In the genomic region with DNA sequence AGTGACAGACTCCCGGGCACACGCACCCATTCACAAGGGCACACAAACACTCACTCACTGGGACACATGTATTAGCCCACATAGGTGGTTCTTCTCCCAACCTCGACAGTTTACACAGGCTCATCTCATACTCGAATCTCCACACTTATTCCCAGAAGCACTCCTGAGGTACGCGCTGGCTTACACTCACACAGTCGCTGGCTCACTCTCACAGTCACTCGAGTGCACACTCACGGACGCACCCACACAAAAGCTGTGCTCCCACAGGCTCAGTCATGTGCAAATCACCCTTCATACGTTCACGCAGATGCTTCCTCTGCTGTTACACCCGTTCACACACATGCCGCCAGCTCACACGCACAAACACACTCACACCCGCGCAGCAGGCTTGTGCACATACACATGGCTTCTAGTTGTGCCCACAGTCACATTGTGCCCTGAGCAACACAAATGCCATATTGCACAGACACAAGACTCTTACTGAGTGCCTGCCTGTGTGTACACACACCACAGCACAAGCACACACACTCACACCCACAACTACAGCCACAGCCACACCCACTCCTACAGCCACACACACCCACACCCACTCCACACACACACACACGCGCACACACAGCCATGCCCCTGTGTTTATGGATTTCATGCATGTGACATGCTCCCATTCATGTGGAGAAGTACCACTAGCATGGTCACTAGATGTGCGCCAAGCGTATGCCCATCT, we compare ENCODE assay signal across 14 cellular contexts. TPM values are rescaled to one million over a fixed set of nuclear protein-coding genes. Genes with fewer than 3 reads are reported as not detected.
DNase-seq lines count a peak whose midpoint lies in the region; ATAC-seq lines count a peak whose summit lies in the region.
"Had no signal": no experiment of that assay in that cellular context is flagged by ENCODE, and none has a peak within 500 bp of the region (broad histone marks: within the 10 kb centered on the region; RNA-seq: fewer than 3 reads in every experiment).

No MANE protein-coding gene starts in this region.

- no peak for ATAC-seq in T-helper 17 cell
- no peak for ATAC-seq in stimulated activated effector memory CD8-positive, alpha-beta T cell treated with anti-CD3 and anti-CD28 coated beads, Interleukin-12 subunit alpha, Interleukin-12 subunit beta, amount 100 ng/mL, for 72 hours

- H3K4me3 Mint-ChIP-seq in activated CD4-positive, alpha-beta T cell treated with anti-CD3 and anti-CD28 coated beads, Interleukin-2, amount 10 ng/mL, durations not matched to agents 24 days and 14 days, result no peak overlapping the region
- H3K4me3 Mint-ChIP-seq in T-helper 17 cell, result peak overlapping the region; percentile 45
- H3K4me3 Mint-ChIP-seq in stimulated activated effector memory CD8-positive, alpha-beta T cell treated with anti-CD3 and anti-CD28 coated beads, Interleukin-12 subunit alpha, Interleukin-12 subunit beta, amount 100 ng/mL, for 72 hours, result peak overlapping the region; percentile 76

- peaks cover 46% of the 10 kb centered on the region for H3K4me1 Mint-ChIP-seq in activated CD4-positive, alpha-beta T cell treated with anti-CD3 and anti-CD28 coated beads, Interleukin-2, amount 10 ng/mL, durations not matched to agents 24 days and 14 days
- H3K4me1 Mint-ChIP-seq in T-helper 17 cell, result peaks cover 62% of the 10 kb centered on the region
- H3K4me1 Mint-ChIP-seq in stimulated activated effector memory CD8-positive, alpha-beta T cell treated with anti-CD3 and anti-CD28 coated beads, Interleukin-12 subunit alpha, Interleukin-12 subunit beta, amount 100 ng/mL, for 72 hours, result peaks cover 71% of the 10 kb centered on the region

- no peaks in the 10 kb centered on the region for H3K9me3 ChIP-seq in T-helper 17 cell (ENCODE audit: control insufficient read depth, low read length, poor library complexity, severe bottlenecking)

- peaks cover 18% of the 10 kb centered on the region for H3K27me3 Mint-ChIP-seq in activated CD4-positive, alpha-beta T cell treated with anti-CD3 and anti-CD28 coated beads, Interleukin-2, amount 10 ng/mL, durations not matched to agents 24 days and 14 days
- H3K27me3 Mint-ChIP-seq in T-helper 17 cell, result no peaks in the 10 kb centered on the region

- intact Hi-C loops in activated CD4-positive, alpha-beta T cell treated with anti-CD3 and anti-CD28 coated beads, Interleukin-2, amount 10 ng/mL, durations not matched to agents 24 days and 14 days (cut with micrococcal nuclease), result loop anchor here (2.0 to 5.0 kb wide), 3 partner anchors 33 to 71 kb away; partner anchors contain the start of genes CD79B, GH1 and ICAM2

- DNase-seq in activated CD4-positive, alpha-beta T cell treated with anti-CD3 and anti-CD28 coated beads, Interleukin-2, amount 10 ng/mL, durations not matched to agents 24 days and 14 days, result no peak
- no peak for DNase-seq in activated CD4-positive, alpha-beta T cell treated with anti-CD3 and anti-CD28 coated beads, Interleukin-2, amount 50 U/mL, for 1 hour
- no peak for DNase-seq in T-helper 17 cell
- DNase-seq in mesenteric fat pad (ENCODE audit: low spot score), result peak; percentile 68
- DNase-seq in stimulated activated effector memory CD8-positive, alpha-beta T cell treated with anti-CD3 and anti-CD28 coated beads, Interleukin-12 subunit alpha, Interleukin-12 subunit beta, amount 100 ng/mL, for 72 hours (ENCODE audit: low spot score in 2 of 2), result no peak
- DNase-seq in epidermal melanocyte (ENCODE audit: insufficient read length, low spot score), result no peak
- no peak for DNase-seq in nucleus accumbens (lab: John Stamatoyannopoulos, UW)
- no peak for DNase-seq in COLO829 (ENCODE audit: low spot score)
- DNase-seq: NCI-H187 treated with DMSO at 0.1 percent for 48 hours, SW 1271 had no signal

- H3K27ac Mint-ChIP-seq in activated CD4-positive, alpha-beta T cell treated with anti-CD3 and anti-CD28 coated beads, Interleukin-2, amount 10 ng/mL, durations not matched to agents 24 days and 14 days, result peak overlapping the region; percentile 58
- H3K27ac Mint-ChIP-seq in T-helper 17 cell, result peak overlapping the region; percentile 60
- peak overlapping the region; percentile 93 for H3K27ac Mint-ChIP-seq in stimulated activated effector memory CD8-positive, alpha-beta T cell treated with anti-CD3 and anti-CD28 coated beads, Interleukin-12 subunit alpha, Interleukin-12 subunit beta, amount 100 ng/mL, for 72 hours

- H3K9me3 Mint-ChIP-seq in activated CD4-positive, alpha-beta T cell treated with anti-CD3 and anti-CD28 coated beads, Interleukin-2, amount 10 ng/mL, durations not matched to agents 24 days and 14 days, result no peaks in the 10 kb centered on the region
- no peaks in the 10 kb centered on the region for H3K9me3 Mint-ChIP-seq in stimulated activated effector memory CD8-positive, alpha-beta T cell treated with anti-CD3 and anti-CD28 coated beads, Interleukin-12 subunit alpha, Interleukin-12 subunit beta, amount 100 ng/mL, for 72 hours
- H3K9me3 Mint-ChIP-seq: activated T-cell treated with anti-CD3 and anti-CD28 coated beads, Interleukin-2, amount 50 U/mL, for 4 hours had no signal

- H3K36me3 Mint-ChIP-seq in activated CD4-positive, alpha-beta T cell treated with anti-CD3 and anti-CD28 coated beads, Interleukin-2, amount 10 ng/mL, durations not matched to agents 24 days and 14 days (ENCODE audit: low read depth), result no peaks in the 10 kb centered on the region
- no peaks in the 10 kb centered on the region for H3K36me3 Mint-ChIP-seq in T-helper 17 cell (ENCODE audit: low read depth)
- peaks cover 10% of the 10 kb centered on the region for H3K36me3 Mint-ChIP-seq in stimulated activated effector memory CD8-positive, alpha-beta T cell treated with anti-CD3 and anti-CD28 coated beads, Interleukin-12 subunit alpha, Interleukin-12 subunit beta, amount 100 ng/mL, for 72 hours

RNA-seq across cellular contexts. Expression of gene PRR29, which starts 8.4 kb away (rescaled TPM):
- 0.12 and 0.47 TPM in 2 replicates for total RNA-seq in activated CD4-positive, alpha-beta T cell treated with anti-CD3 and anti-CD28 coated beads, Interleukin-2, amount 10 ng/mL, durations not matched to agents 24 days and 14 days
- 1 to 10 TPM; 1.7 to 3.3 TPM for total RNA-seq in T-helper 17 cell
- total RNA-seq in mesenteric fat pad, result 0.90 TPM
- total RNA-seq: A673 had no signal

RNA-seq across cellular contexts. Expression of gene SCN4A, which starts 17.1 kb away (rescaled TPM):
- 0.05 and 0.40 TPM in 2 replicates for total RNA-seq in activated CD4-positive, alpha-beta T cell treated with anti-CD3 and anti-CD28 coated beads, Interleukin-2, amount 10 ng/mL, durations not matched to agents 24 days and 14 days
- total RNA-seq in T-helper 17 cell (under 1 TPM; 0.02 to 0.16 TPM), mesenteric fat pad (27.1 TPM)

RNA-seq across cellular contexts. Expression of gene ICAM2, which starts 30.6 kb away (rescaled TPM):
- total RNA-seq in activated CD4-positive, alpha-beta T cell treated with anti-CD3 and anti-CD28 coated beads, Interleukin-2, amount 10 ng/mL, durations not matched to agents 24 days and 14 days, result 62.2 TPM in 2 replicates
- 100 to 1,000 TPM; 113 to 115 TPM for total RNA-seq in T-helper 17 cell
- 75.2 TPM for total RNA-seq in mesenteric fat pad

RNA-seq across cellular contexts. Expression of gene CD79B, which starts 57.7 kb away (rescaled TPM):
- 24.4 and 29.2 TPM in 2 replicates for total RNA-seq in activated CD4-positive, alpha-beta T cell treated with anti-CD3 and anti-CD28 coated beads, Interleukin-2, amount 10 ng/mL, durations not matched to agents 24 days and 14 days
- 10 to 100 TPM; 19.5 to 31.1 TPM for total RNA-seq in T-helper 17 cell
- total RNA-seq in mesenteric fat pad, result 4.3 TPM
- total RNA-seq: PC-9, temporal lobe had no signal

Comparison
In these comparisons a context has a peak if more than half of its experiments do, and no peak if none do; other contexts are left out.
1. RNA of gene SCN4A, which starts 17.1 kb away (total RNA-seq): 27.1 TPM in mesenteric fat pad (single experiment); 0.05 to 0.40 TPM in activated CD4-positive, alpha-beta T cell treated with anti-CD3 and anti-CD28 coated beads, Interleukin-2, amount 10 ng/mL, durations not matched to agents 24 days and 14 days and 0.02 to 0.16 TPM in T-helper 17 cell; every median in the first group is over 10 times any median in the second.
2. Peak in every context shown above with its lines, with median percentiles within 50 percentile points of each other: H3K27ac Mint-ChIP-seq.